Comparison of ENCODE assay signal across 24 cellular contexts in the genomic region with DNA sequence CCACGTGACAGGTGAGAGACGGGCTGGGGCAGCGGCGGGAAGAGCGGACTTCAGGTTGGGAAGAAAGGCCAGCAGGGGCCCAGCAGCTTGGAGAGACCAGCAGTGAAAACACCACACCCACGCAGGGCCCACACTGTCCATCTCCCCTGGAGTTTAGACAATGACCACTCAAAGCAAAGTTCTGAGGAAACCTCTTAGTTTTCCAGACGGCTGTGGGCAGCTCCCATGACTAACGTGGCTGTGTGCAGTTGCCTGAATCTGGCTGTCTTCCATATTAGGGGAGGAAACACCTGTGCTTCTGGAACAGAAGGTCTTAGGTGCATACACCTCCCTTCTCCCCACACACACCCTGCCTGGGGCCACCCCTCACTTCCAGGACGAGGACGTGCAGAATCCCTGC.
DNase-seq lines count a peak whose midpoint lies in the region; ATAC-seq, FAIRE-seq and TF ChIP-seq lines count a peak whose summit lies in the region.
"Had no signal": no experiment of that assay in that cellular context is flagged by ENCODE, and none has a peak within 500 bp of the region (broad histone marks: within the 10 kb centered on the region; RNA-seq: fewer than 3 reads in every experiment).

No MANE protein-coding gene starts in this region.

- peaks cover 9% of the 10 kb centered on the region for H3K4me1 Mint-ChIP-seq in MCF 10A (ENCODE audit: insufficient read depth, unreplicated experiment)

- H3K27ac ChIP-seq in breast epithelium (no peak overlapping the region), GM12878 (ENCODE audit: control insufficient read depth, insufficient read depth) (no peak overlapping the region), gastroesophageal sphincter (no peak overlapping the region), thyroid gland (peak overlapping the region in 2 of 3 donors; percentile 34 to 56), WERI-Rb-1 (no peak overlapping the region), adrenal gland (peak overlapping the region in 1 of 5 donors; percentile 4)
- H3K27ac ChIP-seq: ascending aorta, psoas muscle had no signal

- RAD21 ChIA-PET in GM12878 (lab: Charles Lee; ENCODE audit: unreplicated experiment) = no interaction called here

- in situ Hi-C loops in GM12878 (cut with MboI) = no loop called here

- BruUV-seq in MCF 10A (replicated peaks; lab: Mats Ljungman, UMichigan) = no TSS peak
- BruUV-seq in GM12878 (replicated peaks; lab: Mats Ljungman, UMichigan) = no TSS peak

- DNase-seq in MCF 10A (ENCODE audit: unreplicated experiment) (peak; percentile 29), breast epithelium (ENCODE audit: low spot score in 2 of 2) (no peak), GM12878 (ENCODE audit: low read depth, low spot score) (no peak), thyroid gland (peak; percentile 66 to 85), WERI-Rb-1 (no peak), HPDE6-E6E7 (ENCODE audit: extremely low spot score) (no peak), adrenal gland (no peak)
- DNase-seq: activated CD4-positive, alpha-beta T cell treated with anti-CD3 and anti-CD28 coated beads, Interleukin-2, amount 50 U/mL, for 1 hour; activated CD8-positive, alpha-beta memory T cell treated with anti-CD3 and anti-CD28 coated beads, Interleukin-2, amount 10 ng/mL, durations not matched to agents 7 days and 5 days; cerebellar nuclear complex; effector CD8-positive, alpha-beta T cell; Karpas-422; kidney; NCI-H1048; NCI-H187; NCI-H774; psoas muscle; T-helper 9 cell had no signal

- no peaks in the 10 kb centered on the region for H3K36me3 ChIP-seq in breast epithelium
- H3K36me3 ChIP-seq in GM12878 (ENCODE audit: control insufficient read depth in 2 of 2, insufficient read depth in 2 of 2, low read length in 1 of 2) = no peaks in the 10 kb centered on the region
- H3K36me3 ChIP-seq in gastroesophageal sphincter = peaks cover 0 to 94% of the 10 kb centered on the region in 2 donors
- no peaks in the 10 kb centered on the region for H3K36me3 ChIP-seq in thyroid gland
- no peaks in the 10 kb centered on the region for H3K36me3 ChIP-seq in WERI-Rb-1
- H3K36me3 ChIP-seq in adrenal gland (replicated peaks in 1 of 2) = no peaks in the 10 kb centered on the region
- H3K36me3 ChIP-seq: ascending aorta had no signal

- CTCF ChIA-PET in MCF 10A (lab: Yijun Ruan, JAX) (interaction anchor here (0.7 to 1.7 kb wide), 3 partner anchors 27 to 744 kb away, joined by 3 to 5 read pairs (median 4); no protein-coding TSS in a partner anchor), GM12878 (lab: Yijun Ruan, JAX) (no interaction called here)

- POLR2A ChIA-PET in MCF 10A (lab: Yijun Ruan, JAX) (no interaction called here), GM12878 (lab: Charles Lee) (no interaction called here)

- H4K20me1 ChIP-seq in GM12878 (ENCODE audit: control insufficient read depth, insufficient read depth) = no peaks in the 10 kb centered on the region

- H2AFZ ChIP-seq in GM12878 (ENCODE audit: control insufficient read depth, low read depth, low read length) = no peak overlapping the region

- TF ChIP-seq RAD21 in GM12878 (IDR thresholded peaks at IDR 0.05; ENCODE audit: insufficient read depth, low read depth, low read length) = no peak

- H3K4me1 ChIP-seq in breast epithelium (no peaks in the 10 kb centered on the region), GM12878 (ENCODE audit: control insufficient read depth, insufficient read depth, low read length) (peaks cover 9% of the 10 kb centered on the region; the same call in 1 of the 2 replicates), gastroesophageal sphincter (peaks cover 0 to 12% (median 0%) of the 10 kb centered on the region in 3 donors), thyroid gland (peaks cover 5 to 13% of the 10 kb centered on the region in 2 donors), adrenal gland (replicated peaks in 1 of 2) (peaks cover 11 to 30% of the 10 kb centered on the region in 2 donors)
- H3K4me1 ChIP-seq: ascending aorta, psoas muscle had no signal

- H3K27ac Mint-ChIP-seq in MCF 10A (ENCODE audit: low read depth, unreplicated experiment) = no peak overlapping the region
- H3K27ac Mint-ChIP-seq: activated CD8-positive, alpha-beta memory T cell treated with anti-CD3 and anti-CD28 coated beads, Interleukin-2, amount 10 ng/mL, durations not matched to agents 7 days and 5 days; activated naive CD4-positive, alpha-beta T cell treated with anti-CD3 and anti-CD28 coated beads, Interleukin-2, amount 50 U/mL, for 72 hours had no signal

- no peak for TF ChIP-seq CTCF in MCF 10A (IDR thresholded peaks at IDR 0.05; ENCODE audit: unreplicated experiment)
- TF ChIP-seq CTCF in breast epithelium (IDR thresholded peaks at IDR 0.05) = no peak
- TF ChIP-seq CTCF in GM12878 (IDR thresholded peaks at IDR 0.05 in 2 of 3, conservative IDR thresholded peaks at IDR 0.05 in 1 of 3; ENCODE audit: control insufficient read depth in 2 of 3, extremely low read depth in 1 of 3, insufficient read depth in 1 of 3, low read depth in 3 of 3, low read length in 3 of 3) = no peak
- no peak for TF ChIP-seq CTCF in gastroesophageal sphincter (IDR thresholded peaks at IDR 0.05)
- no peak for TF ChIP-seq CTCF in thyroid gland (IDR thresholded peaks at IDR 0.05)
- TF ChIP-seq CTCF in WERI-Rb-1 (IDR thresholded peaks at IDR 0.05; ENCODE audit: low read depth, low read length) = no peak
- TF ChIP-seq CTCF in adrenal gland (IDR thresholded peaks at IDR 0.05) = no peak

- no peak for ATAC-seq in GM12878
- ATAC-seq in gastroesophageal sphincter = peak; percentile 39
- ATAC-seq: activated CD8-positive, alpha-beta memory T cell treated with anti-CD3 and anti-CD28 coated beads, Interleukin-2, amount 10 ng/mL, durations not matched to agents 7 days and 5 days; activated naive CD4-positive, alpha-beta T cell treated with anti-CD3 and anti-CD28 coated beads, Interleukin-2, amount 50 U/mL, for 72 hours; psoas muscle; Right ventricle myocardium inferior had no signal

- H3K4me2 ChIP-seq in GM12878 (ENCODE audit: control insufficient read depth, insufficient read depth) = peak overlapping the region; percentile 48; the same call in 1 of the 2 replicates

- TF ChIP-seq EP300 in GM12878 (IDR thresholded peaks at IDR 0.05; ENCODE audit: borderline replicate concordance in 1 of 2, control insufficient read depth in 1 of 2, low read depth in 2 of 2, low read length in 2 of 2) (no peak), gastroesophageal sphincter (IDR thresholded peaks at IDR 0.05) (no peak)

- intact Hi-C loops in MCF 10A (cut with micrococcal nuclease) (no loop called here), breast epithelium (cut with DNase I; ENCODE audit: low total_unique reads) (loop anchor here (10.0 kb wide), 1 partner anchor 77 kb away; no protein-coding TSS in a partner anchor), GM12878 (cut with micrococcal nuclease; ENCODE audit: unreplicated experiment) (no loop called here), thyroid gland (cut with DNase I) (no loop called here), adrenal gland (cut with DNase I) (no loop called here)

- no peak for FAIRE-seq in GM12878 (lab: Jason Lieb, UNC)
- FAIRE-seq: G401.6, kidney had no signal

- H3K4me3 ChIP-seq in breast epithelium = no peak overlapping the region
- H3K4me3 ChIP-seq in GM12878 = no peak overlapping the region
- H3K4me3 ChIP-seq in gastroesophageal sphincter = no peak overlapping the region
- H3K4me3 ChIP-seq in thyroid gland (replicated peaks in 1 of 3) = no peak overlapping the region
- no peak overlapping the region for H3K4me3 ChIP-seq in WERI-Rb-1 (ENCODE audit: low read depth, low read length)
- H3K4me3 ChIP-seq in adrenal gland = no peak overlapping the region
- H3K4me3 ChIP-seq: ascending aorta, lung, psoas muscle had no signal

- WGBS in GM12878 (ENCODE audit: insufficient coverage, insufficient replicate concordance, low lambda C conversion rate, missing lambda C conversion rate) = 30% methylated on average over 10 of the region's 10 CpGs
- WGBS in gastroesophageal sphincter (ENCODE audit: low coverage in 1 of 2), 2 donors = 37% methylated on average over 3 of the region's 10 CpGs; no CpG with 5 or more reads in 1 of the 2 donors
- 29 to 32% methylated on average over 10 of the region's 10 CpGs for WGBS in thyroid gland, 2 donors
- WGBS in adrenal gland, 4 donors = 61 to 84% (median 70%) methylated on average over 8 to 10 of the region's 10 CpGs

- SMC1A ChIA-PET in GM12878 (lab: Charles Lee; ENCODE audit: uncharacterized antibody, unreplicated experiment) = interaction anchor here (1.0 kb wide), 1 partner anchor 8 kb away, joined by 3 read pairs; no protein-coding TSS in a partner anchor

- H3K36me3 Mint-ChIP-seq in MCF 10A (ENCODE audit: insufficient read depth, unreplicated experiment) = no peaks in the 10 kb centered on the region
- H3K36me3 Mint-ChIP-seq: activated CD8-positive, alpha-beta memory T cell treated with anti-CD3 and anti-CD28 coated beads, Interleukin-2, amount 10 ng/mL, durations not matched to agents 7 days and 5 days; activated naive CD4-positive, alpha-beta T cell treated with anti-CD3 and anti-CD28 coated beads, Interleukin-2, amount 50 U/mL, for 72 hours had no signal

- H3K9ac ChIP-seq in GM12878 (ENCODE audit: control insufficient read depth, insufficient read depth, low read length) = no peak overlapping the region

- H3K4me3 Mint-ChIP-seq in MCF 10A (ENCODE audit: unreplicated experiment) = no peak overlapping the region
- H3K4me3 Mint-ChIP-seq: activated CD8-positive, alpha-beta memory T cell treated with anti-CD3 and anti-CD28 coated beads, Interleukin-2, amount 10 ng/mL, durations not matched to agents 7 days and 5 days had no signal

- H3K79me2 ChIP-seq in GM12878 (ENCODE audit: control insufficient read depth, insufficient read depth, low read length) = no peaks in the 10 kb centered on the region

- TF ChIP-seq POLR2A in breast epithelium (IDR thresholded peaks at IDR 0.05) (no peak), GM12878 (IDR thresholded peaks at IDR 0.05; ENCODE audit: low read depth, low read length) (no peak), gastroesophageal sphincter (IDR thresholded peaks at IDR 0.05) (no peak), thyroid gland (IDR thresholded peaks at IDR 0.05) (no peak), adrenal gland (IDR thresholded peaks at IDR 0.05) (no peak)

- peaks cover 42% of the 10 kb centered on the region for H3K27me3 Mint-ChIP-seq in MCF 10A (ENCODE audit: insufficient read depth, unreplicated experiment)

- no peaks in the 10 kb centered on the region for H3K27me3 ChIP-seq in breast epithelium
- H3K27me3 ChIP-seq in GM12878 (replicated peaks in 1 of 2; ENCODE audit: control insufficient read depth in 2 of 2, insufficient read depth in 2 of 2, low read length in 1 of 2) = peaks cover 0 to 7% of the 10 kb centered on the region in 2 experiments; a peak in 3 of 4 replicates
- H3K27me3 ChIP-seq in gastroesophageal sphincter = no peaks in the 10 kb centered on the region
- H3K27me3 ChIP-seq in thyroid gland = no peaks in the 10 kb centered on the region
- H3K27me3 ChIP-seq in WERI-Rb-1 (ENCODE audit: insufficient read depth, low read depth, severe bottlenecking) = no peaks in the 10 kb centered on the region
- H3K27me3 ChIP-seq in adrenal gland = no peaks in the 10 kb centered on the region
- H3K27me3 ChIP-seq: ascending aorta had no signal

- H3K9me3 Mint-ChIP-seq in MCF 10A (ENCODE audit: unreplicated experiment) = no peaks in the 10 kb centered on the region
- H3K9me3 Mint-ChIP-seq: activated naive CD4-positive, alpha-beta T cell treated with anti-CD3 and anti-CD28 coated beads, Interleukin-2, amount 50 U/mL, for 72 hours had no signal

- H3K9me3 ChIP-seq in breast epithelium = no peaks in the 10 kb centered on the region
- H3K9me3 ChIP-seq in GM12878 (replicated peaks; ENCODE audit: control insufficient read depth, insufficient read depth, low read length) = no peaks in the 10 kb centered on the region
- H3K9me3 ChIP-seq in gastroesophageal sphincter = no peaks in the 10 kb centered on the region
- no peaks in the 10 kb centered on the region for H3K9me3 ChIP-seq in thyroid gland
- H3K9me3 ChIP-seq in WERI-Rb-1 (ENCODE audit: severe bottlenecking) = no peaks in the 10 kb centered on the region
- H3K9me3 ChIP-seq in adrenal gland (replicated peaks in 1 of 3) = no peaks in the 10 kb centered on the region
- H3K9me3 ChIP-seq: ascending aorta, psoas muscle had no signal

Comparison
In these comparisons a context has a peak if more than half of its experiments do, and no peak if none do; other contexts are left out.
1. DNase-seq: peak in MCF 10A (single experiment) and thyroid gland (2 of 2); none in breast epithelium (0 of 2), GM12878 (single experiment), WERI-Rb-1 (single experiment), HPDE6-E6E7 (single experiment) and adrenal gland (0 of 7).
2. H3K27ac ChIP-seq: peak in thyroid gland (2 of 3); none in breast epithelium (0 of 2), GM12878 (single experiment), gastroesophageal sphincter (0 of 4) and WERI-Rb-1 (single experiment).